Comparison of ENCODE assay signal across 30 cellular contexts in the genomic region with DNA sequence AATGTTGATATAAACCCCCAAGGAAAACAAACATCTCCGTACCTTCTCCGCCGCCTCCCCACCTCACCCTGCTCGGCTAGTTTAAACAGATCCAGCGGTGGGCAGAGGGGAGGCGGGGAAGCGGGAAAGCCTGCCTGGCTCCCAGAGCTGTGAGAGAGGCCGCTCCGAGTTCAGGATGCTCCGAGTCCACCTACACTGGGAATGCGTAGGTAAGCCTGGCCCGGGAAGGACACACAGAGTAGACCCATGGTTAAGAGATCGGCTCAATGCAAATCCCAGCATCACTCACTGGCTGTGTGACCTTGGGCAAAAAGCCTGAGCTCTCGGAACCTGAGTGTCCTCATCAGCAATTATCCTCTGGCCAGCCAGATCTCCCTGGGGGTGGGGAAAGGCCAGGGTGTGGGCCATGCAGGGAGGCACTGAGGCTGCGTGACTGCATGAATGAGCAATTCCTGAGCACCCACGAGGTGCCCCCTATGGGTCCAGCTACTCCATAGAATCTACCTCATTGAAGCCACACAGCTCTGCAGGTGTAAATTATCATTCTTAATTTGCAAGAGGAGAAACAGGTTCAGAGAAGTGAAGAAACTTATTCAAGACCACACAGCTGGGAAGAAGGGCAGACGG. TPM values are rescaled to one million over a fixed set of nuclear protein-coding genes. Genes with fewer than 3 reads are reported as not detected.
"Had no signal": no experiment of that assay in that cellular context is flagged by ENCODE, and none has a peak within 500 bp of the region (broad histone marks: within the 10 kb centered on the region; RNA-seq: fewer than 3 reads in every experiment).

No MANE protein-coding gene starts in this region.

- H3K36me3 Mint-ChIP-seq: activated CD8-positive, alpha-beta memory T cell treated with anti-CD3 and anti-CD28 coated beads, Interleukin-2, amount 10 ng/mL, durations not matched to agents 7 days and 5 days; activated naive CD4-positive, alpha-beta T cell treated with anti-CD3 and anti-CD28 coated beads, Interleukin-2, amount 50 U/mL, for 72 hours had no signal

- H3K9me3 ChIP-seq: ascending aorta, body of pancreas had no signal

- H3K27ac ChIP-seq: ascending aorta, body of pancreas had no signal

- H3K27me3 ChIP-seq: ascending aorta, body of pancreas had no signal

- H3K27ac Mint-ChIP-seq: activated B cell treated with CpG ODN at 0.5 μM for 24 hours; activated CD4-positive, alpha-beta T cell treated with anti-CD3 and anti-CD28 coated beads, Interleukin-2, amount 10 ng/mL, durations not matched to agents 24 days and 14 days; activated CD8-positive, alpha-beta memory T cell treated with anti-CD3 and anti-CD28 coated beads, Interleukin-2, amount 10 ng/mL, durations not matched to agents 7 days and 5 days; activated naive CD4-positive, alpha-beta T cell treated with anti-CD3 and anti-CD28 coated beads, Interleukin-2, amount 50 U/mL, for 72 hours; activated naive CD8-positive, alpha-beta T cell treated with anti-CD3 and anti-CD28 coated beads, Interleukin-2, amount 50 U/mL, for 24 hours; activated T-cell treated with anti-CD3 and anti-CD28 coated beads, Interleukin-2, amount 50 U/mL, for 24 hours; activated T-helper 1 cell treated with anti-CD3 and anti-CD28 coated beads, Interleukin-12 subunit alpha, Interleukin-12 subunit beta, Interleukin-2, Interleukin-4 antibody, amounts not matched to agents 30 ng/mL and 10 ng/mL and 1 ng/mL, durations not matched to agents 14 hours and 24 hours and 36 hours; T-helper 17 cell had no signal

- ATAC-seq: activated CD8-positive, alpha-beta memory T cell treated with anti-CD3 and anti-CD28 coated beads, Interleukin-2, amount 10 ng/mL, durations not matched to agents 7 days and 5 days; activated naive CD4-positive, alpha-beta T cell treated with anti-CD3 and anti-CD28 coated beads, Interleukin-2, amount 50 U/mL, for 72 hours; activated naive CD8-positive, alpha-beta T cell treated with anti-CD3 and anti-CD28 coated beads, Interleukin-2, amount 50 U/mL, for 24 hours; body of pancreas; T-helper 17 cell had no signal

- H3K36me3 ChIP-seq: ascending aorta had no signal

- H3K9me3 Mint-ChIP-seq: activated B cell treated with CpG ODN at 0.5 μM for 24 hours; activated CD4-positive, alpha-beta T cell treated with anti-CD3 and anti-CD28 coated beads, Interleukin-2, amount 10 ng/mL, durations not matched to agents 24 days and 14 days; activated naive CD4-positive, alpha-beta T cell treated with anti-CD3 and anti-CD28 coated beads, Interleukin-2, amount 50 U/mL, for 72 hours; activated naive CD8-positive, alpha-beta T cell treated with anti-CD3 and anti-CD28 coated beads, Interleukin-2, amount 50 U/mL, for 24 hours; activated T-cell treated with anti-CD3 and anti-CD28 coated beads, Interleukin-2, amount 50 U/mL, for 24 hours; activated T-helper 1 cell treated with anti-CD3 and anti-CD28 coated beads, Interleukin-12 subunit alpha, Interleukin-12 subunit beta, Interleukin-2, Interleukin-4 antibody, amounts not matched to agents 30 ng/mL and 10 ng/mL and 1 ng/mL, durations not matched to agents 14 hours and 24 hours and 36 hours; central memory CD8-positive, alpha-beta T cell had no signal

- H3K4me3 ChIP-seq: ascending aorta, body of pancreas had no signal

- H3K4me3 Mint-ChIP-seq: activated B cell treated with CpG ODN at 0.5 μM for 24 hours; activated CD4-positive, alpha-beta T cell treated with anti-CD3 and anti-CD28 coated beads, Interleukin-2, amount 10 ng/mL, durations not matched to agents 24 days and 14 days; activated CD8-positive, alpha-beta memory T cell treated with anti-CD3 and anti-CD28 coated beads, Interleukin-2, amount 10 ng/mL, durations not matched to agents 7 days and 5 days; activated naive CD8-positive, alpha-beta T cell treated with anti-CD3 and anti-CD28 coated beads, Interleukin-2, amount 50 U/mL, for 24 hours; activated T-cell treated with anti-CD3 and anti-CD28 coated beads, Interleukin-2, amount 50 U/mL, for 24 hours; activated T-helper 1 cell treated with anti-CD3 and anti-CD28 coated beads, Interleukin-12 subunit alpha, Interleukin-12 subunit beta, Interleukin-2, Interleukin-4 antibody, amounts not matched to agents 30 ng/mL and 10 ng/mL and 1 ng/mL, durations not matched to agents 14 hours and 24 hours and 36 hours; central memory CD8-positive, alpha-beta T cell; T-helper 17 cell had no signal

- H3K4me1 Mint-ChIP-seq: activated B cell treated with CpG ODN at 0.5 μM for 24 hours; activated CD4-positive, alpha-beta T cell treated with anti-CD3 and anti-CD28 coated beads, Interleukin-2, amount 10 ng/mL, durations not matched to agents 24 days and 14 days; activated CD8-positive, alpha-beta memory T cell treated with anti-CD3 and anti-CD28 coated beads, Interleukin-2, amount 10 ng/mL, durations not matched to agents 7 days and 5 days; activated naive CD8-positive, alpha-beta T cell treated with anti-CD3 and anti-CD28 coated beads, Interleukin-2, amount 50 U/mL, for 24 hours; central memory CD8-positive, alpha-beta T cell had no signal

- DNase-seq: activated B cell treated with CpG ODN at 0.5 μM for 24 hours; activated CD4-positive, alpha-beta T cell treated with anti-CD3 and anti-CD28 coated beads for 1 hour; activated CD4-positive, alpha-beta T cell treated with anti-CD3 and anti-CD28 coated beads, Interleukin-2, amount 10 ng/mL, durations not matched to agents 24 days and 14 days; activated CD4-positive, alpha-beta T cell treated with anti-CD3 and anti-CD28 coated beads, Interleukin-2, amount 50 U/mL, for 48 hours; activated CD8-positive, alpha-beta memory T cell treated with anti-CD3 and anti-CD28 coated beads, Interleukin-2, amount 10 ng/mL, durations not matched to agents 7 days and 5 days; activated effector memory CD4-positive, alpha-beta T cell treated with Interleukin-2 at 50 U/mL for 16 hours; activated naive CD4-positive, alpha-beta T cell; activated naive CD8-positive, alpha-beta T cell treated with anti-CD3 and anti-CD28 coated beads, Interleukin-2, amount 50 U/mL, for 24 hours; activated T-cell treated with anti-CD3 and anti-CD28 coated beads, Interleukin-2, amount 50 U/mL, for 24 hours; amniotic stem cell; body of pancreas; Kasumi-1; KBM-7; NCI-H1105 treated with DMSO at 0.1 percent for 48 hours; NCI-H1436 treated with DMSO at 0.1 percent for 48 hours; NCI-H187; NCI-H2081; NCI-H2171 treated with DMSO at 0.1 percent for 48 hours; NCI-H226; NCI-H526; SIG-M5; T-helper 17 cell; T-helper 9 cell had no signal

RNA-seq across cellular contexts. Expression of a gene that starts 30.5 kb away (rescaled TPM):
- total RNA-seq: activated B cell treated with CpG ODN at 0.5 μM for 24 hours; activated CD4-positive, alpha-beta T cell treated with anti-CD3 and anti-CD28 coated beads, Interleukin-2, amount 10 ng/mL, durations not matched to agents 24 days and 14 days; activated CD8-positive, alpha-beta memory T cell treated with anti-CD3 and anti-CD28 coated beads, Interleukin-2, amount 10 ng/mL, durations not matched to agents 7 days and 5 days; activated naive CD4-positive, alpha-beta T cell treated with anti-CD3 and anti-CD28 coated beads, Interleukin-2, amount 50 U/mL, for 72 hours; activated T-helper 1 cell treated with anti-CD3 and anti-CD28 coated beads, Interleukin-12 subunit alpha, Interleukin-12 subunit beta, Interleukin-2, Interleukin-4 antibody, amounts not matched to agents 30 ng/mL and 10 ng/mL and 1 ng/mL, durations not matched to agents 14 hours and 24 hours and 36 hours; bronchial epithelial cell; OCI-LY7; RPMI7951; T-helper 17 cell had no signal
